In genomic region chr9:124320062-124320973, GRCh38 we compare ENCODE assay signal across 8 cellular contexts.
DNase-seq lines count a peak whose midpoint lies in the region; ATAC-seq, FAIRE-seq and TF ChIP-seq lines count a peak whose summit lies in the region.

No MANE protein-coding gene starts in this region.

- H3K4me3 Mint-ChIP-seq in activated naive CD4-positive, alpha-beta T cell treated with anti-CD3 and anti-CD28 coated beads, Interleukin-2, amount 10 ng/mL, durations not matched to agents 7 days and 5 days, result no peak overlapping the region
- H3K4me3 Mint-ChIP-seq in progenitor cell of endocrine pancreas (ENCODE audit: low read depth), result no peak overlapping the region

- H3K9me3 Mint-ChIP-seq in activated naive CD4-positive, alpha-beta T cell treated with anti-CD3 and anti-CD28 coated beads, Interleukin-2, amount 10 ng/mL, durations not matched to agents 7 days and 5 days, result no peaks in the 10 kb centered on the region
- H3K9me3 Mint-ChIP-seq in progenitor cell of endocrine pancreas (ENCODE audit: low read depth), result peaks cover 6% of the 10 kb centered on the region

- no peak overlapping the region for H3K27ac Mint-ChIP-seq in activated naive CD4-positive, alpha-beta T cell treated with anti-CD3 and anti-CD28 coated beads, Interleukin-2, amount 10 ng/mL, durations not matched to agents 7 days and 5 days
- no peak overlapping the region for H3K27ac Mint-ChIP-seq in progenitor cell of endocrine pancreas

- no peaks in the 10 kb centered on the region for H3K4me1 ChIP-seq in cardiac muscle cell (ENCODE audit: low read depth)

- no peaks in the 10 kb centered on the region for H3K27me3 Mint-ChIP-seq in activated naive CD4-positive, alpha-beta T cell treated with anti-CD3 and anti-CD28 coated beads, Interleukin-2, amount 10 ng/mL, durations not matched to agents 7 days and 5 days
- no peaks in the 10 kb centered on the region for H3K27me3 Mint-ChIP-seq in progenitor cell of endocrine pancreas

- peaks cover 8% of the 10 kb centered on the region for H3K4me1 Mint-ChIP-seq in activated naive CD4-positive, alpha-beta T cell treated with anti-CD3 and anti-CD28 coated beads, Interleukin-2, amount 10 ng/mL, durations not matched to agents 7 days and 5 days
- no peaks in the 10 kb centered on the region for H3K4me1 Mint-ChIP-seq in progenitor cell of endocrine pancreas (ENCODE audit: low read depth)

- no peak overlapping the region for H3K27ac ChIP-seq in cardiac muscle cell

- ATAC-seq in GM19035 (IDR thresholded peaks at IDR 0.05; ENCODE audit: unreplicated experiment), result no peak
- ATAC-seq in HG03175 (IDR thresholded peaks at IDR 0.05; ENCODE audit: unreplicated experiment), result no peak

- no peaks in the 10 kb centered on the region for H3K9me3 ChIP-seq in cardiac muscle cell (ENCODE audit: low read depth)

- peak; percentile 80 for TF ChIP-seq CTCF in D721Med (IDR thresholded peaks at IDR 0.05; ENCODE audit: insufficient read depth, missing control alignments)
- TF ChIP-seq CTCF in cardiac muscle cell (IDR thresholded peaks at IDR 0.05; ENCODE audit: low read depth, low read length), result peak; percentile 97
- peak; percentile 74 for TF ChIP-seq CTCF in progenitor cell of endocrine pancreas (IDR thresholded peaks at IDR 0.05; ENCODE audit: unreplicated experiment)

- H3K27me3 ChIP-seq in cardiac muscle cell, result no peaks in the 10 kb centered on the region

- peak; percentile 83 for DNase-seq in D721Med (ENCODE audit: insufficient read length, low spot score)
- DNase-seq in HTR-8/SVneo (ENCODE audit: insufficient read length, low spot score), result peak; percentile 83
- peak; percentile 63 for DNase-seq in activated naive CD4-positive, alpha-beta T cell treated with anti-CD3 and anti-CD28 coated beads, Interleukin-2, amount 10 ng/mL, durations not matched to agents 7 days and 5 days
- DNase-seq in cardiac muscle cell (ENCODE audit: low read depth in 1 of 2, low spot score in 1 of 2), result peak; percentile 66 to 74
- DNase-seq in progenitor cell of endocrine pancreas (ENCODE audit: low spot score, unreplicated experiment), result peak; percentile 59

- H3K4me3 ChIP-seq in cardiac muscle cell, result no peak overlapping the region

- FAIRE-seq in D721Med (lab: Jason Lieb, UNC), result no peak
- FAIRE-seq in HTR-8/SVneo (lab: Jason Lieb, UNC), result no peak

- no peaks in the 10 kb centered on the region for H3K36me3 ChIP-seq in cardiac muscle cell

- no peaks in the 10 kb centered on the region for H3K36me3 Mint-ChIP-seq in activated naive CD4-positive, alpha-beta T cell treated with anti-CD3 and anti-CD28 coated beads, Interleukin-2, amount 10 ng/mL, durations not matched to agents 7 days and 5 days
- peaks cover 12% of the 10 kb centered on the region for H3K36me3 Mint-ChIP-seq in progenitor cell of endocrine pancreas (ENCODE audit: insufficient read depth)

- CTCF ChIA-PET in activated naive CD4-positive, alpha-beta T cell treated with anti-CD3 and anti-CD28 coated beads, Interleukin-2, amount 10 ng/mL, durations not matched to agents 7 days and 5 days (lab: Charles Lee), result interaction anchor here (0.7 to 2.7 kb wide), 5 partner anchors 9 to 194 kb away, joined by 3 to 20 read pairs (median 4); no protein-coding TSS in a partner anchor

TF ChIP-seq in PFSK-1, 5 proteins besides CTCF, POLR2A, EP300 and RAD21:
- TF ChIP-seq FOXP2 (optimal IDR thresholded peaks at IDR 0.05; ENCODE audit: borderline replicate concordance, extremely low read depth, extremely low read length, insufficient read depth) (peak; percentile 43), POLR2AphosphoS5 (IDR thresholded peaks at IDR 0.05; ENCODE audit: low read depth, low read length) (no peak), SIN3A (IDR thresholded peaks at IDR 0.05; ENCODE audit: borderline replicate concordance, insufficient read depth, low read length) (no peak), TAF1 (IDR thresholded peaks at IDR 0.05; ENCODE audit: borderline replicate concordance, insufficient read depth, low read length) (no peak), REST (IDR thresholded peaks at IDR 0.05; ENCODE audit: insufficient read depth in 1 of 2, low read depth in 2 of 2, low read length in 2 of 2) (no peak)
